1 cellular context compared by ENCODE assay signal in the genomic region with DNA sequence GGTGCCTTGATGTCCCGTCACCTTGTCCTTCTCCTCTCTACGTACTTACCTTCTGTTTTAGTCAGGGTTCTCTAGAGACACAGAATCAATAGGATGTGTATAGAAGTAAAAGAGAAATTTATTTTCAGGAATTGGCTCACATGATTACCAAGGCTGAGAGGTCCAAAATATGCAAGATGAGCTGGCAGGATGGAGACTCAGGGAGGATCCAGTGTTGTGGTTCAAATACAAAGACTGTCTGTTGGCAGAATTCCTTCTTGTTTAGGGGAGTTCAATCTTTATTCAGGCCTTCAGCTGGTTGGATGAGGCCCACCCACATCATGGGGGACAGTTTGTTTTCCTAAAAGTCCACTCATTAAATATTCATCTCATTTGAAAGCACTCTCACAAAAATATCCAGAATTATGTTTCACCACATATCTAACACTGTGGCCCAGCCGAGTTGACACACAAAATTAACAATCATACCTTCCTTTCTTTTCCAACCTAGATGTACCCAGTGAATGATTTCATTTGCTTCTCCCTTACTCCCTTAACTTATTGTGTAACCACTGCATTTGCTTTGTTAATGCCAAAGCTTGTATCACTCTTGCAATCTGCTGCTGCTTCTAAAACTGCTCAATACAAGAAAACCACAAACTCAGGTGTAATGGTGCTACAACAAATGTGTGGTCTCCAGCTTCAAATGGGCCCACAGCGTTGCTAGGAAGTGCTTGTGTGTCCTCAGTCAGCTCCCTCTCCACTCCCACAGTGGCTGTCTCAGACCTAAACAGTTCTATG.
TF ChIP-seq lines count a peak whose summit lies in the region.

No MANE protein-coding gene starts in this region.

TF ChIP-seq in IMR-90, 13 proteins besides CTCF, POLR2A, EP300 and RAD21:
- TF ChIP-seq CEBPB (IDR thresholded peaks at IDR 0.05; ENCODE audit: low read depth, low read length) (peak; percentile 53), NFE2L2 (IDR thresholded peaks at IDR 0.05; ENCODE audit: low read depth, low read length) (no peak)
